ENCODE assay signal across 7 cellular contexts in genomic region chr21:41956926-41957729, GRCh38. TPM values are rescaled to one million over a fixed set of nuclear protein-coding genes. Genes with fewer than 3 reads are reported as not detected.
A peak's percentile ranks its signal among the peaks of the same experiment; 100 is the strongest.
DNase-seq lines count a peak whose midpoint lies in the region; ATAC-seq and TF ChIP-seq lines count a peak whose summit lies in the region.

No MANE protein-coding gene starts in this region.

- DNase-seq in GM23248 = peak; percentile 90
- peak; percentile 93 for DNase-seq in RKO (ENCODE audit: low spot score)
- DNase-seq in erythroblast (lab: John Stamatoyannopoulos, UW) = peak; percentile 89 to 91
- no peak for DNase-seq in stimulated activated naive B cell treated with anti-CD40 and anti-IgM and Interleukin-4, amounts not matched to agents 10 μg/mL and 1 μg/mL and 100 μg/mL, for 72 hours
- no peak for DNase-seq in islet precursor cell

- H3K4me1 ChIP-seq in GM23248 (ENCODE audit: insufficient read depth) = peaks cover 31% of the 10 kb centered on the region

- H3K27me3 Mint-ChIP-seq in stimulated activated naive B cell treated with anti-CD40 and anti-IgM and Interleukin-4, amounts not matched to agents 10 μg/mL and 1 μg/mL and 100 μg/mL, for 72 hours = peaks cover 30 to 38% of the 10 kb centered on the region in 2 donors

- peak overlapping the region; percentile 48 for H3K4me2 ChIP-seq in GM23248 (ENCODE audit: unreplicated experiment)

- H3K4me1 Mint-ChIP-seq in stimulated activated naive B cell treated with anti-CD40 and anti-IgM and Interleukin-4, amounts not matched to agents 10 μg/mL and 1 μg/mL and 100 μg/mL, for 72 hours = peaks cover 33 to 54% of the 10 kb centered on the region in 2 donors

- ATAC-seq in stimulated activated naive B cell treated with anti-CD40 and anti-IgM and Interleukin-4, amounts not matched to agents 10 μg/mL and 1 μg/mL and 100 μg/mL, for 72 hours (replicated peaks) = no peak
- ATAC-seq in HG03442 (IDR thresholded peaks at IDR 0.05; ENCODE audit: unreplicated experiment) = no peak
- no peak for ATAC-seq in HG03095 (IDR thresholded peaks at IDR 0.05; ENCODE audit: unreplicated experiment)

- TF ChIP-seq POLR2A in erythroblast (IDR thresholded peaks at IDR 0.05; ENCODE audit: low read length) = no peak

- H3K36me3 Mint-ChIP-seq in stimulated activated naive B cell treated with anti-CD40 and anti-IgM and Interleukin-4, amounts not matched to agents 10 μg/mL and 1 μg/mL and 100 μg/mL, for 72 hours = peaks cover 0 to 7% of the 10 kb centered on the region in 2 donors

- no peaks in the 10 kb centered on the region for H3K9me3 ChIP-seq in GM23248 (ENCODE audit: low read depth)

- H3K9ac ChIP-seq in GM23248 = peak overlapping the region; percentile 48

- peak overlapping the region; percentile 82 for H3K27ac ChIP-seq in GM23248

- H3K9me3 Mint-ChIP-seq in stimulated activated naive B cell treated with anti-CD40 and anti-IgM and Interleukin-4, amounts not matched to agents 10 μg/mL and 1 μg/mL and 100 μg/mL, for 72 hours = no peaks in the 10 kb centered on the region

- H3F3A ChIP-seq in GM23248 (ENCODE audit: insufficient read depth) = peaks cover 35% of the 10 kb centered on the region

- H3K27me3 ChIP-seq in GM23248 (replicated peaks; ENCODE audit: insufficient read depth) = no peaks in the 10 kb centered on the region

- H3K4me3 Mint-ChIP-seq in stimulated activated naive B cell treated with anti-CD40 and anti-IgM and Interleukin-4, amounts not matched to agents 10 μg/mL and 1 μg/mL and 100 μg/mL, for 72 hours = no peak overlapping the region

- no peaks in the 10 kb centered on the region for H4K20me1 ChIP-seq in GM23248 (ENCODE audit: insufficient read depth)

- H3K4me3 ChIP-seq in GM23248 = no peak overlapping the region

- H3K27ac Mint-ChIP-seq in stimulated activated naive B cell treated with anti-CD40 and anti-IgM and Interleukin-4, amounts not matched to agents 10 μg/mL and 1 μg/mL and 100 μg/mL, for 72 hours = peak overlapping the region; percentile 70

- in situ Hi-C loops in GM23248 (cut with MboI) = no loop called here

- no peaks in the 10 kb centered on the region for H3K36me3 ChIP-seq in GM23248 (ENCODE audit: low read depth)

- H3K79me2 ChIP-seq in GM23248 (ENCODE audit: insufficient read depth) = peaks cover 11% of the 10 kb centered on the region

- H2AFZ ChIP-seq in GM23248 = peak overlapping the region; percentile 51

- WGBS in GM23248 (ENCODE audit: low coverage in 1 of 2, low lambda C conversion rate in 2 of 2, missing lambda C conversion rate in 2 of 2), 2 experiments = 63 to 66% methylated on average over 9 of the region's 9 CpGs

- no peaks in the 10 kb centered on the region for H3K9me2 ChIP-seq in GM23248 (ENCODE audit: insufficient read depth)

RNA-seq across cellular contexts. Expression of gene C2CD2, which starts 3.3 kb away (rescaled TPM):
- total RNA-seq in GM23248 (2014; rRNA removed; shearing (Covaris generic)) = 11.5 and 12.2 TPM in 2 replicates
- polyA plus RNA-seq in GM23248 (2016; fragmentation: Nextera tagmentation; extraction: Ambion mirVana) = 5.9 and 7.6 TPM in 2 replicates

RNA-seq across cellular contexts. Expression of gene ZBTB21, which starts 53.0 kb away (rescaled TPM):
- 10.6 and 10.7 TPM in 2 replicates for total RNA-seq in GM23248 (2014; rRNA removed; shearing (Covaris generic))
- 9.1 and 10.7 TPM in 2 replicates for polyA plus RNA-seq in GM23248 (2016; fragmentation: Nextera tagmentation; extraction: Ambion mirVana)

Comparison
In these comparisons a context has a peak if more than half of its experiments do, and no peak if none do; other contexts are left out.
1. DNase-seq: peak in GM23248 (single experiment), RKO (single experiment) and erythroblast (2 of 2); none in stimulated activated naive B cell treated with anti-CD40 and anti-IgM and Interleukin-4, amounts not matched to agents 10 μg/mL and 1 μg/mL and 100 μg/mL, for 72 hours (single experiment) and islet precursor cell (single experiment).